Comparison of ENCODE assay signal across 15 cellular contexts in the genomic region with DNA sequence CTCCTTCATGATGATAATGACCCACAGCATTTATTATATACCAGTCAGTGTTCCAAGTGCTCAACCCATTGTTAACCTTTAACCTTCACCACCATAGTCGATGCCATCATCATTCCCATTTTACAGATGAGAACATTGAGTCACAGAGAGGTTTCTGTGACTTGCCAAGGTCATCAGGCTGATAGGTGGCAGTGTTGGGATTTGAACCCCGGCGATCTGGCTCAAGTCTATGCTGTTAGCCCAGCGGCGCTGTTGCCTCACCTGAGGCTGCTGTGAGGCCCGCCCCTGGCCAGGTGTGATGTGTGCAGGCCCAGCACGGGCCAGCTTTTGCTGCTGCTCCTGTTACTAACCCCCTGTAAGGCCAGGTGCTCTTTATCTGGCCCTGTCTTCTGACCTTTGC.
"Had no signal": no experiment of that assay in that cellular context is flagged by ENCODE, and none has a peak within 500 bp of the region (broad histone marks: within the 10 kb centered on the region; RNA-seq: fewer than 3 reads in every experiment).

No MANE protein-coding gene starts in this region.

- ATAC-seq: natural killer cell had no signal

- FAIRE-seq: bronchial epithelial cell had no signal

- H3K9me3 Mint-ChIP-seq: dendritic cell treated with granulocyte-macrophage colony-stimulating factor and Interleukin-4, amounts not matched to agents 40 ng/mL and 50 ng/mL, for 4 days; natural killer cell had no signal

- H3K27me3 Mint-ChIP-seq: activated naive CD8-positive, alpha-beta T cell; dendritic cell treated with granulocyte-macrophage colony-stimulating factor and Interleukin-4, amounts not matched to agents 40 ng/mL and 50 ng/mL, for 4 days had no signal

- H3K27ac ChIP-seq: hepatocyte, right atrium auricular region, tibial artery had no signal

- H2AFZ ChIP-seq: hepatocyte had no signal

- H3K27ac Mint-ChIP-seq: activated naive CD8-positive, alpha-beta T cell; dendritic cell treated with granulocyte-macrophage colony-stimulating factor and Interleukin-4, amounts not matched to agents 40 ng/mL and 50 ng/mL, for 4 days had no signal

- H3K27me3 ChIP-seq: hepatocyte, right atrium auricular region, tibial artery had no signal

- H3K79me2 ChIP-seq: hepatocyte had no signal

- H3K4me3 ChIP-seq: hepatocyte, right atrium auricular region, tibial artery had no signal

- H3K36me3 Mint-ChIP-seq: natural killer cell had no signal

- H3K4me2 ChIP-seq: hepatocyte had no signal

- H3K9me3 ChIP-seq: right atrium auricular region, tibial artery had no signal

- H3K36me3 ChIP-seq: right atrium auricular region had no signal

- DNase-seq: activated CD4-positive, CD25-positive, alpha-beta regulatory T cell treated with anti-CD3 and anti-CD28 coated beads, Interleukin-2, amount 50 U/mL, for 72 hours; effector memory CD4-positive, alpha-beta T cell; foreskin fibroblast; natural killer cell; nucleus accumbens; stimulated activated naive CD4-positive, alpha-beta T cell treated with Interleukin-2 at 50 U/mL for 16 hours; substantia nigra; T-helper 1 cell; T1000 had no signal

- H3K4me3 Mint-ChIP-seq: activated naive CD8-positive, alpha-beta T cell; dendritic cell treated with granulocyte-macrophage colony-stimulating factor and Interleukin-4, amounts not matched to agents 40 ng/mL and 50 ng/mL, for 4 days; natural killer cell had no signal
